28 cellular contexts compared by ENCODE assay signal in the genomic region with DNA sequence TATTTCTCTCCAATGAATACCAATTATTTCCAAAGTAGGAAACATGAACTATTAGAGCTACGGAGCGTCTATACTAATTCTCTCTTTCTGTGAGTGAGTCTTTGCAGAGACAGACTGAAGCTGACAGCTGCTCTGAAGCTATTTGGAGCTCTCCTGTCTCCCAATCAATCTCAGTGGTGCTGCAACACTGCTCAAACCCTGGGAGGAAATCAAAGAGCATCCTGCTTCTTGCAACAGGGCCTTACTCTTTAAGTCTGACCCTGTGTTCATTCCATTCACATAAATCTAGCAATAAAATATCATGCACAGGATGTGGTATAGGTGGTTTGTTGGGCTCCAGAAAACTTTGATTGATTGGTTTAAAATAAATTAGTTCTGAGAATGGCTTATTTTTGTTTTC.
"Had no signal": no experiment of that assay in that cellular context is flagged by ENCODE, and none has a peak within 500 bp of the region (broad histone marks: within the 10 kb centered on the region; RNA-seq: fewer than 3 reads in every experiment).

No MANE protein-coding gene starts in this region.

- H3K27me3 ChIP-seq: ovary, sigmoid colon, suprapubic skin, tibial nerve had no signal

- H3K36me3 ChIP-seq: ovary, sigmoid colon, suprapubic skin, tibial nerve had no signal

- H3K9me3 Mint-ChIP-seq: activated B cell treated with CpG ODN at 0.5 μM for 24 hours; activated CD8-positive, alpha-beta T cell treated with anti-CD3 and anti-CD28 coated beads for 36 hours; T-helper 2 cell treated with Interferon-gamma antibody and Interleukin-4, amounts not matched to agents 5 μg/mL and 100 μg/mL, for 36 hours had no signal

- H3K9me3 ChIP-seq: ovary, sigmoid colon, suprapubic skin, tibial nerve had no signal

- H3K27ac ChIP-seq: ovary, sigmoid colon, suprapubic skin, tibial nerve had no signal

- H3K4me3 Mint-ChIP-seq: activated B cell treated with CpG ODN at 0.5 μM for 24 hours; activated CD8-positive, alpha-beta T cell treated with anti-CD3 and anti-CD28 coated beads for 36 hours; activated T-cell treated with anti-CD3 and anti-CD28 coated beads, Interleukin-2, amount 50 U/mL, for 4 hours; activated T-helper 17 cell treated with anti-CD3 and anti-CD28 coated beads, Interleukin-2, amount 50 U/mL, for 72 hours; effector memory CD8-positive, alpha-beta T cell; immature natural killer cell; memory B cell; natural killer cell; T-helper 2 cell treated with Interferon-gamma antibody and Interleukin-4, amounts not matched to agents 5 μg/mL and 100 μg/mL, for 36 hours had no signal

- H3K36me3 Mint-ChIP-seq: immature natural killer cell, memory B cell, natural killer cell had no signal

- H3K4me3 ChIP-seq: ovary, sigmoid colon, suprapubic skin, tibial nerve had no signal

- ATAC-seq: activated CD8-positive, alpha-beta T cell treated with anti-CD3 and anti-CD28 coated beads for 36 hours; activated T-cell treated with anti-CD3 and anti-CD28 coated beads, Interleukin-2, amount 50 U/mL, for 4 hours; activated T-helper 17 cell treated with anti-CD3 and anti-CD28 coated beads, Interleukin-2, amount 50 U/mL, for 72 hours; effector memory CD8-positive, alpha-beta T cell; natural killer cell had no signal

- H3K27me3 Mint-ChIP-seq: activated B cell treated with CpG ODN at 0.5 μM for 24 hours; activated CD8-positive, alpha-beta T cell treated with anti-CD3 and anti-CD28 coated beads for 36 hours; activated T-helper 17 cell treated with anti-CD3 and anti-CD28 coated beads, Interleukin-2, amount 50 U/mL, for 72 hours; effector memory CD8-positive, alpha-beta T cell; memory B cell; progenitor cell of endocrine pancreas had no signal

- H3K27ac Mint-ChIP-seq: activated B cell treated with CpG ODN at 0.5 μM for 24 hours; activated CD8-positive, alpha-beta T cell treated with anti-CD3 and anti-CD28 coated beads for 36 hours; activated T-helper 17 cell treated with anti-CD3 and anti-CD28 coated beads, Interleukin-2, amount 50 U/mL, for 72 hours; effector memory CD8-positive, alpha-beta T cell; immature natural killer cell; memory B cell; natural killer cell; progenitor cell of endocrine pancreas; T-helper 2 cell treated with Interferon-gamma antibody and Interleukin-4, amounts not matched to agents 5 μg/mL and 100 μg/mL, for 36 hours had no signal

- H3K4me1 Mint-ChIP-seq: activated B cell treated with CpG ODN at 0.5 μM for 24 hours; activated T-helper 17 cell treated with anti-CD3 and anti-CD28 coated beads, Interleukin-2, amount 50 U/mL, for 72 hours; immature natural killer cell; memory B cell; natural killer cell had no signal

- DNase-seq: activated B cell treated with CpG ODN at 0.5 μM for 24 hours; activated CD4-positive, alpha-beta T cell treated with anti-CD3 and anti-CD28 coated beads, Interleukin-2, amount 50 U/mL, for 1 hour; activated CD8-positive, alpha-beta T cell treated with anti-CD3 and anti-CD28 coated beads for 36 hours; activated gamma-delta T cell treated with Interleukin-2 at 50 U/mL for 16 hours; activated naive CD4-positive, alpha-beta T cell treated with anti-CD3 and anti-CD28 coated beads, Interleukin-2, amount 50 U/mL, for 16 hours; activated T-cell treated with anti-CD3 and anti-CD28 coated beads, Interleukin-2, amount 50 U/mL, for 4 hours; amygdala; caudate nucleus; cortex of kidney; effector memory CD8-positive, alpha-beta T cell; erythroblast; foreskin fibroblast; head of caudate nucleus; hypothalamus; immature natural killer cell; kidney; natural killer cell; ovary; sigmoid colon; stimulated activated CD4-positive, alpha-beta T cell treated with anti-CD3 and anti-CD28 coated beads, Interleukin-15, amount 100 ng/mL, for 24 hours; stimulated activated naive CD4-positive, alpha-beta T cell; T-helper 1 cell had no signal
